In genomic region chr22:35315855-35316745, GRCh38 we compare ENCODE assay signal across 10 cellular contexts. TPM values are rescaled to one million over a fixed set of nuclear protein-coding genes. Genes with fewer than 3 reads are reported as not detected.
DNase-seq lines count a peak whose midpoint lies in the region; ATAC-seq and TF ChIP-seq lines count a peak whose summit lies in the region.
"Had no signal": no experiment of that assay in that cellular context is flagged by ENCODE, and none has a peak within 500 bp of the region (broad histone marks: within the 10 kb centered on the region; RNA-seq: fewer than 3 reads in every experiment).

No MANE protein-coding gene starts in this region.

- peaks cover 10 to 15% of the 10 kb centered on the region in 2 experiments for H3K4me1 ChIP-seq in trophoblast cell (ENCODE audit: control insufficient read depth in 1 of 2, insufficient read depth in 2 of 2, low read length in 2 of 2)

- peaks cover 3% of the 10 kb centered on the region for H3K79me2 ChIP-seq in trophoblast cell (ENCODE audit: control insufficient read depth, insufficient read depth, low read length, poor library complexity)

- peak overlapping the region; percentile 18 for H3K18ac ChIP-seq in trophoblast cell (ENCODE audit: low read length)

- ATAC-seq in HG02973 (IDR thresholded peaks at IDR 0.05; ENCODE audit: unreplicated experiment), result no peak

- no peak overlapping the region for H3K27ac ChIP-seq in trophoblast cell (ENCODE audit: low read depth, low read length)

- H2AFZ ChIP-seq in trophoblast cell (ENCODE audit: insufficient read depth, low read length, poor library complexity), result no peak overlapping the region

- H2BK120ac ChIP-seq in trophoblast cell (ENCODE audit: insufficient read depth, low read length, poor library complexity), result no peak overlapping the region

- no peak overlapping the region for H3K9ac ChIP-seq in trophoblast cell (ENCODE audit: low read length)

- no peak overlapping the region for H4K91ac ChIP-seq in trophoblast cell (ENCODE audit: low read depth, low read length)

- no peak overlapping the region for H3K27ac Mint-ChIP-seq in activated naive CD8-positive, alpha-beta T cell treated with anti-CD3 and anti-CD28 coated beads for 36 hours
- H3K27ac Mint-ChIP-seq: progenitor cell of endocrine pancreas had no signal

- no peaks in the 10 kb centered on the region for H3K9me3 Mint-ChIP-seq in activated naive CD8-positive, alpha-beta T cell treated with anti-CD3 and anti-CD28 coated beads for 36 hours

- H3K23ac ChIP-seq in trophoblast cell (ENCODE audit: low read length), result no peak overlapping the region

- H3K4ac ChIP-seq in trophoblast cell (ENCODE audit: low read depth, low read length), result no peak overlapping the region

- H2BK5ac ChIP-seq in trophoblast cell (ENCODE audit: low read depth, low read length, poor library complexity), result no peak overlapping the region

- no peak overlapping the region for H2AK5ac ChIP-seq in trophoblast cell (ENCODE audit: low read length)

- H2BK12ac ChIP-seq in trophoblast cell (ENCODE audit: low read length), result no peak overlapping the region

- DNase-seq in DMS53 (lab: John Stamatoyannopoulos, UW) (peak; percentile 89), NCI-H2196 treated with DMSO at 0.1 percent for 48 hours (lab: John Stamatoyannopoulos, UW; ENCODE audit: unreplicated experiment) (peak; percentile 25), epithelial cell of esophagus (ENCODE audit: low read depth) (peak; percentile 66), trophoblast cell (peak; percentile 83 to 88), AG20443 (ENCODE audit: low spot score) (no peak)
- DNase-seq in stimulated activated CD4-positive, alpha-beta T cell treated with anti-CD3 and anti-CD28 coated beads, Interleukin-2, amount 100 ng/mL, for 48 hours, result no peak
- DNase-seq in activated naive CD8-positive, alpha-beta T cell treated with anti-CD3 and anti-CD28 coated beads for 36 hours, result no peak
- DNase-seq: MV-4-11 had no signal

- H3K9me3 ChIP-seq in trophoblast cell (ENCODE audit: insufficient read depth, low read depth, low read length), result peaks cover 2% of the 10 kb centered on the region

- H3K36me3 ChIP-seq in trophoblast cell (ENCODE audit: control insufficient read depth in 1 of 2, insufficient read depth in 2 of 2, low read length in 2 of 2), result peaks cover 37 to 44% of the 10 kb centered on the region in 2 experiments

- no peak overlapping the region for H3K4me3 ChIP-seq in epithelial cell of esophagus (ENCODE audit: low read length)
- no peak overlapping the region for H3K4me3 ChIP-seq in trophoblast cell (ENCODE audit: low read depth, low read length)

- WGBS in trophoblast cell (ENCODE audit: extremely low coverage, insufficient coverage, insufficient read length), result no CpG with 5 or more reads among the region's 27 CpGs

- no peaks in the 10 kb centered on the region for H3K79me1 ChIP-seq in trophoblast cell (ENCODE audit: low read length)

- no peak overlapping the region for H3K14ac ChIP-seq in trophoblast cell (ENCODE audit: low read length)

- no peak overlapping the region for H3K4me2 ChIP-seq in trophoblast cell (ENCODE audit: low read length)

- no peaks in the 10 kb centered on the region for H3K27me3 Mint-ChIP-seq in activated naive CD8-positive, alpha-beta T cell treated with anti-CD3 and anti-CD28 coated beads for 36 hours
- H3K27me3 Mint-ChIP-seq: progenitor cell of endocrine pancreas had no signal

- no peak for TF ChIP-seq CTCF in epithelial cell of esophagus (IDR thresholded peaks at IDR 0.05; ENCODE audit: insufficient read depth, low read depth, low read length, missing control alignments)

- peaks cover 17% of the 10 kb centered on the region for H3K4me1 Mint-ChIP-seq in activated naive CD8-positive, alpha-beta T cell treated with anti-CD3 and anti-CD28 coated beads for 36 hours

- H3K4me3 Mint-ChIP-seq in activated naive CD8-positive, alpha-beta T cell treated with anti-CD3 and anti-CD28 coated beads for 36 hours, result no peak overlapping the region

- no peaks in the 10 kb centered on the region for H3K27me3 ChIP-seq in trophoblast cell (ENCODE audit: insufficient read depth, low read length)

- no peak overlapping the region for H4K12ac ChIP-seq in trophoblast cell (ENCODE audit: low read depth, low read length)

- no peaks in the 10 kb centered on the region for H3K36me3 Mint-ChIP-seq in activated naive CD8-positive, alpha-beta T cell treated with anti-CD3 and anti-CD28 coated beads for 36 hours

- H4K8ac ChIP-seq in trophoblast cell (ENCODE audit: low read depth, low read length), result no peak overlapping the region

RNA-seq across cellular contexts. Expression of gene TOM1, which starts 16.4 kb away (rescaled TPM):
- 41.6 and 45.0 TPM in 2 replicates for polyA plus RNA-seq in trophoblast cell (2013)
- 10 to 100 TPM; 13.9 to 14.5 TPM for total RNA-seq in activated naive CD8-positive, alpha-beta T cell treated with anti-CD3 and anti-CD28 coated beads for 36 hours

RNA-seq across cellular contexts. Expression of gene HMGXB4, which starts 58.8 kb away (rescaled TPM):
- polyA plus RNA-seq in trophoblast cell (2013), result 22.9 and 23.8 TPM in 2 replicates
- 10 to 100 TPM; 37.2 to 37.5 TPM for total RNA-seq in activated naive CD8-positive, alpha-beta T cell treated with anti-CD3 and anti-CD28 coated beads for 36 hours

Comparison
In these comparisons a context has a peak if more than half of its experiments do, and no peak if none do; other contexts are left out.
1. DNase-seq: peak in DMS53 (single experiment), NCI-H2196 treated with DMSO at 0.1 percent for 48 hours (single experiment), epithelial cell of esophagus (single experiment) and trophoblast cell (2 of 2); none in AG20443 (single experiment), stimulated activated CD4-positive, alpha-beta T cell treated with anti-CD3 and anti-CD28 coated beads, Interleukin-2, amount 100 ng/mL, for 48 hours (0 of 2) and activated naive CD8-positive, alpha-beta T cell treated with anti-CD3 and anti-CD28 coated beads for 36 hours (single experiment).